ENCODE assay signal across 2 cellular contexts in genomic region chr12:57737467-57738141, GRCh38.
TF ChIP-seq lines count a peak whose summit lies in the region.

No MANE protein-coding gene starts in this region.

TF ChIP-seq in GM23338, 12 proteins besides CTCF, POLR2A, EP300 and RAD21 (continued from another document):
- TF ChIP-seq ZNF462 (CRISPR knock-in tag; IDR thresholded peaks at IDR 0.05) = no peak

TF ChIP-seq in WTC11, 78 proteins besides CTCF, POLR2A, EP300 and RAD21 (continued from another document):
- TF ChIP-seq, protein P1, sequence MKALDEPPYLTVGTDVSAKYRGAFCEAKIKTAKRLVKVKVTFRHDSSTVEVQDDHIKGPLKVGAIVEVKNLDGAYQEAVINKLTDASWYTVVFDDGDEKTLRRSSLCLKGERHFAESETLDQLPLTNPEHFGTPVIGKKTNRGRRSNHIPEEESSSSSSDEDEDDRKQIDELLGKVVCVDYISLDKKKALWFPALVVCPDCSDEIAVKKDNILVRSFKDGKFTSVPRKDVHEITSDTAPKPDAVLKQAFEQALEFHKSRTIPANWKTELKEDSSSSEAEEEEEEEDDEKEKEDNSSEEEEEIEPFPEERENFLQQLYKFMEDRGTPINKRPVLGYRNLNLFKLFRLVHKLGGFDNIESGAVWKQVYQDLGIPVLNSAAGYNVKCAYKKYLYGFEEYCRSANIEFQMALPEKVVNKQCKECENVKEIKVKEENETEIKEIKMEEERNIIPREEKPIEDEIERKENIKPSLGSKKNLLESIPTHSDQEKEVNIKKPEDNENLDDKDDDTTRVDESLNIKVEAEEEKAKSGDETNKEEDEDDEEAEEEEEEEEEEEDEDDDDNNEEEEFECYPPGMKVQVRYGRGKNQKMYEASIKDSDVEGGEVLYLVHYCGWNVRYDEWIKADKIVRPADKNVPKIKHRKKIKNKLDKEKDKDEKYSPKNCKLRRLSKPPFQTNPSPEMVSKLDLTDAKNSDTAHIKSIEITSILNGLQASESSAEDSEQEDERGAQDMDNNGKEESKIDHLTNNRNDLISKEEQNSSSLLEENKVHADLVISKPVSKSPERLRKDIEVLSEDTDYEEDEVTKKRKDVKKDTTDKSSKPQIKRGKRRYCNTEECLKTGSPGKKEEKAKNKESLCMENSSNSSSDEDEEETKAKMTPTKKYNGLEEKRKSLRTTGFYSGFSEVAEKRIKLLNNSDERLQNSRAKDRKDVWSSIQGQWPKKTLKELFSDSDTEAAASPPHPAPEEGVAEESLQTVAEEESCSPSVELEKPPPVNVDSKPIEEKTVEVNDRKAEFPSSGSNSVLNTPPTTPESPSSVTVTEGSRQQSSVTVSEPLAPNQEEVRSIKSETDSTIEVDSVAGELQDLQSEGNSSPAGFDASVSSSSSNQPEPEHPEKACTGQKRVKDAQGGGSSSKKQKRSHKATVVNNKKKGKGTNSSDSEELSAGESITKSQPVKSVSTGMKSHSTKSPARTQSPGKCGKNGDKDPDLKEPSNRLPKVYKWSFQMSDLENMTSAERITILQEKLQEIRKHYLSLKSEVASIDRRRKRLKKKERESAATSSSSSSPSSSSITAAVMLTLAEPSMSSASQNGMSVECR (CRISPR knock-in tag; IDR thresholded peaks at IDR 0.05; ENCODE audit: borderline replicate concordance) = no peak
- TF ChIP-seq ZNF532 (CRISPR knock-in tag; IDR thresholded peaks at IDR 0.05; ENCODE audit: borderline replicate concordance) (no peak), ZMAT4 (CRISPR knock-in tag; IDR thresholded peaks at IDR 0.05) (no peak), NR1H2 (CRISPR knock-in tag; IDR thresholded peaks at IDR 0.05) (no peak), NFATC4 (CRISPR knock-in tag; IDR thresholded peaks at IDR 0.05) (no peak), TEAD1 (CRISPR knock-in tag; IDR thresholded peaks at IDR 0.05) (no peak), ZNF416 (CRISPR knock-in tag; IDR thresholded peaks at IDR 0.05) (no peak), ZNF232 (CRISPR knock-in tag; IDR thresholded peaks at IDR 0.05) (no peak), JAZF1 (CRISPR knock-in tag; IDR thresholded peaks at IDR 0.05) (no peak), ZNF396 (CRISPR knock-in tag; IDR thresholded peaks at IDR 0.05; ENCODE audit: borderline replicate concordance) (no peak)
- TF ChIP-seq, protein P2, sequence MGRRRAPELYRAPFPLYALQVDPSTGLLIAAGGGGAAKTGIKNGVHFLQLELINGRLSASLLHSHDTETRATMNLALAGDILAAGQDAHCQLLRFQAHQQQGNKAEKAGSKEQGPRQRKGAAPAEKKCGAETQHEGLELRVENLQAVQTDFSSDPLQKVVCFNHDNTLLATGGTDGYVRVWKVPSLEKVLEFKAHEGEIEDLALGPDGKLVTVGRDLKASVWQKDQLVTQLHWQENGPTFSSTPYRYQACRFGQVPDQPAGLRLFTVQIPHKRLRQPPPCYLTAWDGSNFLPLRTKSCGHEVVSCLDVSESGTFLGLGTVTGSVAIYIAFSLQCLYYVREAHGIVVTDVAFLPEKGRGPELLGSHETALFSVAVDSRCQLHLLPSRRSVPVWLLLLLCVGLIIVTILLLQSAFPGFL (CRISPR knock-in tag; IDR thresholded peaks at IDR 0.05; ENCODE audit: borderline replicate concordance) = no peak
